In the genomic region with DNA sequence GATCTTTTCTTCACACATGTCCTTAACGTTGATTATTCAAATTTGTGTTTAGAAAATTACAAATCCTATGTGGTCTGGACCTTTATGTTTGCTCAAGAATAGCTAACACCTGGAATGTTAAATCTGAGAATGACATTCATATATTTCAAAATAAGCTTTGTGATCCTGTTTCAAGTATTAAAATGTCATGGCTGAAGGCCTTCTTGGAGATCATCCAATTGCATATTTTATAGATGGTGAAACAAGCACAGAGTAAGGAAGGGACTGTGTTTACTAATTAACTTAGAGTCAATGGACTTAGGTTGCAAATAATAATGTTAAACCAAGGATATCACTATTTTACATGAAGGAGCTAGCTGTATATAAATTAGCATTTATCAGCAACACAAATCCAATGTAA, we compare ENCODE assay signal across 22 cellular contexts.
DNase-seq lines count a peak whose midpoint lies in the region; ATAC-seq and TF ChIP-seq lines count a peak whose summit lies in the region.
"Had no signal": no experiment of that assay in that cellular context is flagged by ENCODE, and none has a peak within 500 bp of the region (broad histone marks: within the 10 kb centered on the region; RNA-seq: fewer than 3 reads in every experiment).

No MANE protein-coding gene starts in this region.

- H3K27ac ChIP-seq in transverse colon = no peak overlapping the region
- H3K27ac ChIP-seq: BLaER1 treated with 17β-estradiol and CSF1 and Interleukin-3, amounts not matched to agents 10 nM and 100 nM had no signal

- 50 to 56% methylated on average over 1 of the region's 1 CpG for WGBS in transverse colon (ENCODE audit: low coverage in 1 of 2), 2 donors

- peaks cover 2% of the 10 kb centered on the region for H3K9me3 Mint-ChIP-seq in stimulated activated effector memory CD8-positive, alpha-beta T cell treated with anti-CD3 and anti-CD28 coated beads, Interleukin-12 subunit alpha, Interleukin-12 subunit beta, amount 100 ng/mL, for 72 hours
- H3K9me3 Mint-ChIP-seq: IgD-negative memory B cell; T-helper 1 cell treated with Interleukin-12 subunit alpha and Interleukin-12 subunit beta and Interleukin-4 antibody, amounts not matched to agents 30 μg/mL and 1 μg/mL, for 36 hours had no signal

- ATAC-seq in stimulated activated effector memory CD8-positive, alpha-beta T cell treated with anti-CD3 and anti-CD28 coated beads, Interleukin-12 subunit alpha, Interleukin-12 subunit beta, amount 100 ng/mL, for 72 hours = no peak
- ATAC-seq: HCT116 had no signal

- no peaks in the 10 kb centered on the region for H3K9me3 ChIP-seq in transverse colon
- H3K9me3 ChIP-seq: BLaER1 treated with 17β-estradiol and CSF1 and Interleukin-3, amounts not matched to agents 10 nM and 100 nM; Caco-2 had no signal

- no peaks in the 10 kb centered on the region for H3K36me3 ChIP-seq in transverse colon
- H3K36me3 ChIP-seq: BLaER1 treated with 17β-estradiol and CSF1 and Interleukin-3, amounts not matched to agents 10 nM and 100 nM had no signal

- in situ Hi-C loops in Caki2 (cut with HindIII; ENCODE audit: low pct_unique_long_range_greater_than_20kb, low sequenced_read_pairs) (no loop called here), transverse colon (cut with MboI; ENCODE audit: low pct_ligation_motif_present in 1 of 4, low pct_unique_long_range_greater_than_20kb in 1 of 4, low sequenced_read_pairs in 3 of 4) (no loop called here)

- no peak for TF ChIP-seq EP300 in transverse colon (IDR thresholded peaks at IDR 0.05; ENCODE audit: low read depth)

- TF ChIP-seq POLR2A in transverse colon (IDR thresholded peaks at IDR 0.05) = no peak

- DNase-seq in DMS79 (lab: John Stamatoyannopoulos, UW) = peak; percentile 14
- no peak for DNase-seq in DMS79 treated with DMSO at 0.1 percent for 48 hours (lab: John Stamatoyannopoulos, UW)
- DNase-seq in Caki2 (ENCODE audit: low read depth) = peak; percentile 7
- DNase-seq in NCI-H82 (lab: John Stamatoyannopoulos, UW) = peak; percentile 34
- peak; percentile 14 for DNase-seq in left kidney (ENCODE audit: low read depth, low spot score)
- DNase-seq in transverse colon = no peak
- no peak for DNase-seq in stimulated activated effector memory CD8-positive, alpha-beta T cell treated with anti-CD3 and anti-CD28 coated beads, Interleukin-12 subunit alpha, Interleukin-12 subunit beta, amount 100 ng/mL, for 72 hours (ENCODE audit: low spot score in 2 of 2)
- DNase-seq: 8988T; Caco-2; CD4-positive, alpha-beta memory T cell; EL; GF-D8; Karpas-422; NCI-H1417 treated with DMSO at 0.1 percent for 48 hours; NCI-H1930; NCI-H510A treated with DMSO at 0.1 percent for 48 hours; NCI-H774; Right ventricle myocardium superior had no signal

- no peaks in the 10 kb centered on the region for H3K27me3 ChIP-seq in transverse colon
- H3K27me3 ChIP-seq: BLaER1 treated with 17β-estradiol and CSF1 and Interleukin-3, amounts not matched to agents 10 nM and 100 nM had no signal

- TF ChIP-seq CTCF in transverse colon (IDR thresholded peaks at IDR 0.05) = no peak

- intact Hi-C loops in transverse colon (cut with DNase I; ENCODE audit: low total_unique reads) = no loop called here

- no peaks in the 10 kb centered on the region for H3K36me3 Mint-ChIP-seq in stimulated activated effector memory CD8-positive, alpha-beta T cell treated with anti-CD3 and anti-CD28 coated beads, Interleukin-12 subunit alpha, Interleukin-12 subunit beta, amount 100 ng/mL, for 72 hours
- H3K36me3 Mint-ChIP-seq: CD4-positive, alpha-beta memory T cell; IgD-negative memory B cell had no signal

- H3K4me1 Mint-ChIP-seq in stimulated activated effector memory CD8-positive, alpha-beta T cell treated with anti-CD3 and anti-CD28 coated beads, Interleukin-12 subunit alpha, Interleukin-12 subunit beta, amount 100 ng/mL, for 72 hours = no peaks in the 10 kb centered on the region
- H3K4me1 Mint-ChIP-seq: CD4-positive, alpha-beta memory T cell had no signal

- H3K4me1 ChIP-seq in transverse colon = no peaks in the 10 kb centered on the region
- H3K4me1 ChIP-seq: BLaER1 treated with 17β-estradiol and CSF1 and Interleukin-3, amounts not matched to agents 10 nM and 100 nM; Caco-2 had no signal

- no peak overlapping the region for H3K4me3 Mint-ChIP-seq in stimulated activated effector memory CD8-positive, alpha-beta T cell treated with anti-CD3 and anti-CD28 coated beads, Interleukin-12 subunit alpha, Interleukin-12 subunit beta, amount 100 ng/mL, for 72 hours
- H3K4me3 Mint-ChIP-seq: CD4-positive, alpha-beta memory T cell; IgD-negative memory B cell; T-helper 1 cell treated with Interleukin-12 subunit alpha and Interleukin-12 subunit beta and Interleukin-4 antibody, amounts not matched to agents 30 μg/mL and 1 μg/mL, for 36 hours had no signal

- H3K27ac Mint-ChIP-seq in stimulated activated effector memory CD8-positive, alpha-beta T cell treated with anti-CD3 and anti-CD28 coated beads, Interleukin-12 subunit alpha, Interleukin-12 subunit beta, amount 100 ng/mL, for 72 hours = no peak overlapping the region
- H3K27ac Mint-ChIP-seq: CD4-positive, alpha-beta memory T cell; IgD-negative memory B cell; T-helper 1 cell treated with Interleukin-12 subunit alpha and Interleukin-12 subunit beta and Interleukin-4 antibody, amounts not matched to agents 30 μg/mL and 1 μg/mL, for 36 hours had no signal

- H3K4me3 ChIP-seq in transverse colon = no peak overlapping the region
- H3K4me3 ChIP-seq: BLaER1 treated with 17β-estradiol and CSF1 and Interleukin-3, amounts not matched to agents 10 nM and 100 nM had no signal

Comparison
In these comparisons a context has a peak if more than half of its experiments do, and no peak if none do; other contexts are left out.
1. DNase-seq: peak in DMS79 (single experiment), Caki2 (single experiment), NCI-H82 (single experiment) and left kidney (single experiment); none in DMS79 treated with DMSO at 0.1 percent for 48 hours (single experiment), transverse colon (single experiment) and stimulated activated effector memory CD8-positive, alpha-beta T cell treated with anti-CD3 and anti-CD28 coated beads, Interleukin-12 subunit alpha, Interleukin-12 subunit beta, amount 100 ng/mL, for 72 hours (0 of 2).